8 cellular contexts compared by ENCODE assay signal in genomic region chr3:136753112-136753939, GRCh38. TPM values are rescaled to one million over a fixed set of nuclear protein-coding genes. Genes with fewer than 3 reads are reported as not detected.
DNase-seq lines count a peak whose midpoint lies in the region; ATAC-seq, FAIRE-seq and TF ChIP-seq lines count a peak whose summit lies in the region.

No MANE protein-coding gene starts in this region.

- in situ Hi-C loops in HepG2 (cut with HindIII; ENCODE audit: extremely low pct_ligation_motif_present, low pct_unique_long_range_greater_than_20kb) (loop anchor here (10.0 kb wide), 2 partner anchors 359 to 679 kb away; no protein-coding TSS in a partner anchor), transverse colon (cut with MboI; ENCODE audit: low pct_ligation_motif_present in 1 of 4, low pct_unique_long_range_greater_than_20kb in 1 of 4, low sequenced_read_pairs in 3 of 4) (loop anchor here in 2 of 4 donors (10.0 kb wide), 2 partner anchors 261 to 359 kb away; no protein-coding TSS in a partner anchor)

- FAIRE-seq in HepG2 (lab: Jason Lieb, UNC), result peak; percentile 59

- TF ChIP-seq RAD21 in HepG2 (CRISPR knock-in tag; IDR thresholded peaks at IDR 0.05), result no peak

- H4K20me1 ChIP-seq in MM.1S (ENCODE audit: insufficient read depth, low read length) (no peaks in the 10 kb centered on the region), HepG2 (ENCODE audit: insufficient read depth, low read length) (no peaks in the 10 kb centered on the region)

- DNase-seq in GM03348 (ENCODE audit: low spot score), result peak; percentile 55
- peak; percentile 15 for DNase-seq in MM.1S
- no peak for DNase-seq in body of pancreas
- no peak for DNase-seq in HepG2 (ENCODE audit: low spot score)
- no peak for DNase-seq in transverse colon
- no peak for DNase-seq in stimulated activated CD4-positive, alpha-beta T cell treated with anti-CD3 and anti-CD28 coated beads, Interleukin-4, amount 100 ng/mL, for 1 hour
- no peak for DNase-seq in HPDE6-E6E7 (ENCODE audit: extremely low spot score)

- H3K4me1 ChIP-seq in MM.1S (ENCODE audit: low read length) (peaks cover 13% of the 10 kb centered on the region), body of pancreas (peaks cover 33% of the 10 kb centered on the region), HepG2 (ENCODE audit: insufficient read depth, low read length) (peaks cover 31% of the 10 kb centered on the region), transverse colon (peaks cover 8 to 33% (median 28%) of the 10 kb centered on the region in 4 donors)

- no peaks in the 10 kb centered on the region for H3K9me2 ChIP-seq in MM.1S (replicated peaks; ENCODE audit: insufficient read depth, low read length)

- no peak for TF ChIP-seq EP300 in HepG2 (IDR thresholded peaks at IDR 0.05; ENCODE audit: low read depth in 2 of 2, low read length in 2 of 2)
- TF ChIP-seq EP300 in HepG2 (CRISPR knock-in tag; IDR thresholded peaks at IDR 0.05; ENCODE audit: borderline replicate concordance), result no peak
- TF ChIP-seq EP300 in transverse colon (IDR thresholded peaks at IDR 0.05; ENCODE audit: low read depth), result no peak

- POLR2A ChIA-PET in HepG2 (lab: Yijun Ruan, JAX), result interaction anchor here (0.8 to 3.6 kb wide), 27 partner anchors 9 to 676 kb away, joined by 3 to 41 read pairs (median 5); partner anchors contain the start of genes MSL2, NCK1 and PCCB

- H3K27me3 ChIP-seq in MM.1S (replicated peaks; ENCODE audit: insufficient read depth, low read length) (no peaks in the 10 kb centered on the region), body of pancreas (no peaks in the 10 kb centered on the region), HepG2 (ENCODE audit: control insufficient read depth in 1 of 2, insufficient read depth in 2 of 2, low read length in 2 of 2) (no peaks in the 10 kb centered on the region), transverse colon (no peaks in the 10 kb centered on the region)

- TF ChIP-seq CTCF in MM.1S (IDR thresholded peaks at IDR 0.05; ENCODE audit: low read length) (0 out of 2 replicates have a peak, but pooled peaks have one; percentile 11), body of pancreas (IDR thresholded peaks at IDR 0.05) (peak in 1 of 7 experiments; percentile 16), HepG2 (CRISPR knock-in tag; IDR thresholded peaks at IDR 0.05) (0 out of 2 replicates have a peak, but pooled peaks have one; percentile 44), transverse colon (IDR thresholded peaks at IDR 0.05) (no peak)

- ATAC-seq in body of pancreas, result no peak
- ATAC-seq in HepG2, result peak; percentile 43
- no peak for ATAC-seq in GM19455 (IDR thresholded peaks at IDR 0.05; ENCODE audit: unreplicated experiment)

- WGBS in body of pancreas, 2 donors, result 23% methylated on average over 13 of the region's 13 CpGs
- 16% methylated on average over 13 of the region's 13 CpGs for WGBS in HepG2 (ENCODE audit: low lambda C conversion rate)
- 40 to 41% methylated on average over 11 to 13 of the region's 13 CpGs for WGBS in transverse colon (ENCODE audit: low coverage in 1 of 2), 2 donors

- H3K36me3 ChIP-seq in MM.1S (replicated peaks; ENCODE audit: insufficient read depth, low read length) (no peaks in the 10 kb centered on the region), body of pancreas (replicated peaks in 1 of 2; ENCODE audit: insufficient read depth in 1 of 2, low read depth in 2 of 2) (no peaks in the 10 kb centered on the region), HepG2 (replicated peaks in 1 of 2; ENCODE audit: control insufficient read depth in 1 of 2, insufficient read depth in 2 of 2, low read length in 2 of 2) (no peaks in the 10 kb centered on the region; a peak in 1 of 5 replicates), transverse colon (no peaks in the 10 kb centered on the region)

- BruUV-seq in HepG2 (replicated peaks; lab: Mats Ljungman, UMichigan), result TSS peak; percentile 85

- peaks cover 14% of the 10 kb centered on the region for H3F3A ChIP-seq in MM.1S (ENCODE audit: insufficient read depth, low read length)

- intact Hi-C loops in body of pancreas (cut with DNase I) (no loop called here), HepG2 (cut with micrococcal nuclease; ENCODE audit: unreplicated experiment) (loop anchor here (1.0 to 10.0 kb wide), 5 partner anchors 109 to 559 kb away; partner anchors contain the start of genes MSL2 and NCK1), transverse colon (cut with DNase I; ENCODE audit: low total_unique reads) (loop anchor here (5.0 to 10.0 kb wide), 2 partner anchors 259 to 339 kb away; no protein-coding TSS in a partner anchor)

- H3K4me3 ChIP-seq in MM.1S (ENCODE audit: low read length) (peak overlapping the region; percentile 73), body of pancreas (peak overlapping the region; percentile 23 to 39), HepG2 (replicated peaks in 1 of 3; ENCODE audit: insufficient read depth in 1 of 3, low read depth in 2 of 3, low read length in 3 of 3) (peak overlapping the region; percentile 61 to 86 (median 81)), transverse colon (peak overlapping the region; percentile 1 to 93 (median 64))

- H3K9me3 ChIP-seq in MM.1S (replicated peaks; ENCODE audit: insufficient read depth, low read length), result no peaks in the 10 kb centered on the region
- no peaks in the 10 kb centered on the region for H3K9me3 ChIP-seq in body of pancreas
- H3K9me3 ChIP-seq in HepG2 (ENCODE audit: low read length), result no peaks in the 10 kb centered on the region
- no peaks in the 10 kb centered on the region for H3K9me3 ChIP-seq in transverse colon

- H3K4me2 ChIP-seq in MM.1S (ENCODE audit: low read depth, low read length) (peak overlapping the region; percentile 82), HepG2 (ENCODE audit: low read depth, low read length) (peak overlapping the region; percentile 94)

- no peak for TF ChIP-seq POLR2A in body of pancreas (IDR thresholded peaks at IDR 0.05)
- no peak for TF ChIP-seq POLR2A in HepG2 (IDR thresholded peaks at IDR 0.05; ENCODE audit: insufficient read depth in 1 of 2, low read depth in 2 of 2, low read length in 2 of 2)
- TF ChIP-seq POLR2A in transverse colon (IDR thresholded peaks at IDR 0.05), result no peak

- peak overlapping the region; percentile 92 for H3K9ac ChIP-seq in MM.1S (ENCODE audit: low read length)
- peak overlapping the region; percentile 92 for H3K9ac ChIP-seq in HepG2 (ENCODE audit: insufficient read depth, low read depth, low read length)

- peak overlapping the region; percentile 96 for H3K27ac ChIP-seq in MM.1S (ENCODE audit: low read length)
- peak overlapping the region; percentile 81 to 99 (median 96) for H3K27ac ChIP-seq in body of pancreas
- H3K27ac ChIP-seq in HepG2 (ENCODE audit: extremely low read length, insufficient read depth, low read length), result peak overlapping the region; percentile 97
- H3K27ac ChIP-seq in transverse colon, result peak overlapping the region; percentile 88 to 99 (median 96)

- H3K79me2 ChIP-seq in MM.1S (ENCODE audit: low read length), result peaks cover 32% of the 10 kb centered on the region
- peaks cover 29% of the 10 kb centered on the region for H3K79me2 ChIP-seq in HepG2 (ENCODE audit: insufficient read depth, low read length)

- H2AFZ ChIP-seq in MM.1S (ENCODE audit: low read length) (peak overlapping the region; percentile 79), HepG2 (ENCODE audit: low read length) (peak overlapping the region; percentile 45)

- CTCF ChIA-PET in HepG2 (lab: Yijun Ruan, JAX; ENCODE audit: low intra/inter-chr PET ratio, low total read pairs), result interaction anchor here (0.8 to 2.2 kb wide), 4 partner anchors 208 to 678 kb away, joined by 6 to 11 read pairs (median 8); no protein-coding TSS in a partner anchor

TF ChIP-seq in HepG2, 621 proteins besides CTCF, POLR2A, EP300 and RAD21 (continues in another document):
- no peak for TF ChIP-seq SNRNP70 (IDR thresholded peaks at IDR 0.05; ENCODE audit: low read depth, low read length)
- no peak for TF ChIP-seq HCFC1 (IDR thresholded peaks at IDR 0.05; ENCODE audit: low read depth, low read length)
- TF ChIP-seq, protein P1, sequence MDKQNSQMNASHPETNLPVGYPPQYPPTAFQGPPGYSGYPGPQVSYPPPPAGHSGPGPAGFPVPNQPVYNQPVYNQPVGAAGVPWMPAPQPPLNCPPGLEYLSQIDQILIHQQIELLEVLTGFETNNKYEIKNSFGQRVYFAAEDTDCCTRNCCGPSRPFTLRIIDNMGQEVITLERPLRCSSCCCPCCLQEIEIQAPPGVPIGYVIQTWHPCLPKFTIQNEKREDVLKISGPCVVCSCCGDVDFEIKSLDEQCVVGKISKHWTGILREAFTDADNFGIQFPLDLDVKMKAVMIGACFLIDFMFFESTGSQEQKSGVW (CRISPR knock-in tag; IDR thresholded peaks at IDR 0.05; ENCODE audit: borderline replicate concordance), result no peak
- 0 out of 2 replicates have a peak, but pooled peaks have one; percentile 41 for TF ChIP-seq ZNF570 (CRISPR knock-in tag; IDR thresholded peaks at IDR 0.05; ENCODE audit: borderline replicate concordance)
- TF ChIP-seq SATB2 (CRISPR knock-in tag; IDR thresholded peaks at IDR 0.05), result no peak
- 0 out of 2 replicates have a peak, but pooled peaks have one; percentile 8 for TF ChIP-seq BRD4 (CRISPR knock-in tag; IDR thresholded peaks at IDR 0.05)

RNA-seq across cellular contexts. Expression of gene STAG1, which starts 1.1 kb away (rescaled TPM):
- total RNA-seq in body of pancreas (10 to 100 TPM; 26.2 to 28.3 TPM), HepG2 (2016; rRNA removed; fragmentation: Illumina TruSeq; extraction: Trizol) (25.9 and 37.8 TPM in 2 replicates), transverse colon (10 to 100 TPM; 14.5 to 57.2 (median 42.2) TPM)
- total RNA-seq in HepG2 (2016; cell fraction: cytosol; rRNA removed; fragmentation: Illumina TruSeq; extraction: Trizol; ENCODE audit: low read depth), result 12.4 and 13.3 TPM in 2 replicates
- 27.2 and 38.3 TPM in 2 replicates for total RNA-seq in HepG2 (2016; cell fraction: insoluble cytoplasmic fraction; rRNA removed; fragmentation: Illumina TruSeq; extraction: Trizol)
- 13.0 and 13.7 TPM in 2 replicates for total RNA-seq in HepG2 (2016; cell fraction: membrane; rRNA removed; fragmentation: Illumina TruSeq; extraction: Trizol)
- 45.3 and 46.5 TPM in 2 replicates for total RNA-seq in HepG2 (2016; cell fraction: nucleus; rRNA removed; fragmentation: Illumina TruSeq; extraction: Trizol)
- 5.8 and 6.2 TPM in 2 replicates for polyA plus RNA-seq in HepG2 (2011; rRNA removed)
- polyA plus RNA-seq in HepG2 (2011; cell fraction: cytosol; rRNA removed), result 2.4 and 4.3 TPM in 2 replicates
- 2.8 and 4.2 TPM in 2 replicates for polyA plus RNA-seq in HepG2 (2011; cell fraction: nucleus; rRNA removed)
- 7.8 and 8.7 TPM in 2 replicates for polyA plus RNA-seq in HepG2 (2012)
- 1.00 and 1.1 TPM in 2 replicates for polyA plus RNA-seq in HepG2 (2016; cell fraction: cytosol; fragmentation: Illumina TruSeq; extraction: Trizol; ENCODE audit: low read depth)
- 19.1 and 21.9 TPM in 2 replicates for polyA plus RNA-seq in HepG2 (2016; cell fraction: insoluble cytoplasmic fraction; fragmentation: Illumina TruSeq; extraction: Trizol; ENCODE audit: low read depth)
- 2.9 and 3.1 TPM in 2 replicates for polyA plus RNA-seq in HepG2 (2016; cell fraction: membrane; fragmentation: Illumina TruSeq; extraction: Trizol; ENCODE audit: low read depth)
- 16.1 and 16.2 TPM in 2 replicates for polyA plus RNA-seq in HepG2 (2016; cell fraction: nucleus; fragmentation: Illumina TruSeq; extraction: Trizol; ENCODE audit: insufficient read depth, low read depth)
- 5.2 and 17.2 TPM in 2 replicates for polyA minus RNA-seq in HepG2 (2011; rRNA and poly(A)+ RNA removed; ENCODE audit: low replicate concordance)
- 9.1 and 13.0 TPM in 2 replicates for polyA minus RNA-seq in HepG2 (2011; cell fraction: cytosol; rRNA and poly(A)+ RNA removed)
- 44.2 and 44.3 TPM in 2 replicates for polyA minus RNA-seq in HepG2 (2011; cell fraction: nucleus; rRNA and poly(A)+ RNA removed)

Comparison
In these comparisons a context has a peak if more than half of its experiments do, and no peak if none do; other contexts are left out.
1. DNase-seq: peak in GM03348 (single experiment) and MM.1S (single experiment); none in body of pancreas (0 of 4), HepG2 (single experiment), transverse colon (single experiment), stimulated activated CD4-positive, alpha-beta T cell treated with anti-CD3 and anti-CD28 coated beads, Interleukin-4, amount 100 ng/mL, for 1 hour (single experiment) and HPDE6-E6E7 (single experiment).
2. H3K4me3 ChIP-seq: peak in every context shown above with its lines; median percentile 81 in HepG2; 73 in MM.1S; 64 in transverse colon; 31 in body of pancreas.
3. CTCF ChIP-seq: peak in MM.1S (single experiment) and HepG2 (single experiment); none in transverse colon (0 of 5).
4. Peak in every context shown above with its lines, with median percentiles within 50 percentile points of each other: H3K27ac ChIP-seq.